ENCODE assay signal across 13 cellular contexts in genomic region chr5:56155085-56155484, GRCh38.
A peak's percentile ranks its signal among the peaks of the same experiment; 100 is the strongest.
DNase-seq lines count a peak whose midpoint lies in the region; ATAC-seq lines count a peak whose summit lies in the region.
"Had no signal": no experiment of that assay in that cellular context is flagged by ENCODE, and none has a peak within 500 bp of the region (broad histone marks: within the 10 kb centered on the region; RNA-seq: fewer than 3 reads in every experiment).

No MANE protein-coding gene starts in this region.

- intact Hi-C loops in CD4-positive, alpha-beta memory T cell (cut with micrococcal nuclease) = loop anchor here (5.0 kb wide), 2 partner anchors 37 to 98 kb away; no protein-coding TSS in a partner anchor
- intact Hi-C loops in activated T-helper 1 cell treated with anti-CD3 and anti-CD28 coated beads, Interleukin-12 subunit alpha, Interleukin-12 subunit beta, Interleukin-2, Interleukin-4 antibody, amounts not matched to agents 30 ng/mL and 10 ng/mL and 1 ng/mL, durations not matched to agents 14 hours and 24 hours and 36 hours (cut with micrococcal nuclease) = loop anchor here (5.0 kb wide), 1 partner anchor 102 kb away; no protein-coding TSS in a partner anchor
- intact Hi-C loops in left colon (cut with DNase I, micrococcal nuclease) = no loop called here

- CTCF ChIA-PET in CD4-positive, alpha-beta memory T cell (lab: Charles Lee; ENCODE audit: partially characterized antibody) = interaction anchor here (1.2 kb wide), 1 partner anchor 10 kb away, joined by 3 read pairs; no protein-coding TSS in a partner anchor

- H3K4me1 Mint-ChIP-seq in CD4-positive, alpha-beta memory T cell = peaks cover 44 to 79% (median 64%) of the 10 kb centered on the region in 4 donors
- H3K4me1 Mint-ChIP-seq in activated T-helper 1 cell treated with anti-CD3 and anti-CD28 coated beads, Interleukin-12 subunit alpha, Interleukin-12 subunit beta, Interleukin-2, Interleukin-4 antibody, amounts not matched to agents 30 ng/mL and 10 ng/mL and 1 ng/mL, durations not matched to agents 14 hours and 24 hours and 36 hours (ENCODE audit: low read depth) = peaks cover 78% of the 10 kb centered on the region

- peaks cover 0 to 6% of the 10 kb centered on the region in 2 donors for H3K36me3 Mint-ChIP-seq in CD4-positive, alpha-beta memory T cell
- H3K36me3 Mint-ChIP-seq in activated T-helper 1 cell treated with anti-CD3 and anti-CD28 coated beads, Interleukin-12 subunit alpha, Interleukin-12 subunit beta, Interleukin-2, Interleukin-4 antibody, amounts not matched to agents 30 ng/mL and 10 ng/mL and 1 ng/mL, durations not matched to agents 14 hours and 24 hours and 36 hours (ENCODE audit: low read depth) = peaks cover 4% of the 10 kb centered on the region

- peak in 1 of 5 donors; percentile 20 for DNase-seq in CD4-positive, alpha-beta memory T cell
- DNase-seq in Kasumi-1 (lab: John Stamatoyannopoulos, UW) = peak; percentile 73 to 81
- DNase-seq in activated T-helper 1 cell treated with anti-CD3 and anti-CD28 coated beads, Interleukin-12 subunit alpha, Interleukin-12 subunit beta, Interleukin-2, Interleukin-4 antibody, amounts not matched to agents 30 ng/mL and 10 ng/mL and 1 ng/mL, durations not matched to agents 14 hours and 24 hours and 36 hours (ENCODE audit: low spot score) = no peak
- peak; percentile 6 for DNase-seq in midbrain (lab: John Stamatoyannopoulos, UW)
- no peak for DNase-seq in left colon
- DNase-seq in NCI-H1092 treated with DMSO at 0.1 percent for 48 hours (lab: John Stamatoyannopoulos, UW) = no peak
- no peak for DNase-seq in NCI-H1436 (lab: John Stamatoyannopoulos, UW)
- DNase-seq: activated gamma-delta T cell, NCI-H187 treated with DMSO at 0.1 percent for 48 hours, SK-N-SH, thyroid gland had no signal

- no peaks in the 10 kb centered on the region for H3K27me3 ChIP-seq in CD4-positive, alpha-beta memory T cell (ENCODE audit: insufficient read depth, low read length)
- H3K27me3 ChIP-seq: thyroid gland had no signal

- POLR2A ChIA-PET in CD4-positive, alpha-beta memory T cell (lab: Charles Lee; ENCODE audit: partially characterized antibody) = interaction anchor here (1.2 to 1.9 kb wide), 2 partner anchors 9 to 150 kb away, joined by 4 to 8 read pairs; no protein-coding TSS in a partner anchor

- H3K27ac Mint-ChIP-seq in CD4-positive, alpha-beta memory T cell = peak overlapping the region; percentile 70 to 92 (median 82)
- peak overlapping the region; percentile 89 for H3K27ac Mint-ChIP-seq in activated T-helper 1 cell treated with anti-CD3 and anti-CD28 coated beads, Interleukin-12 subunit alpha, Interleukin-12 subunit beta, Interleukin-2, Interleukin-4 antibody, amounts not matched to agents 30 ng/mL and 10 ng/mL and 1 ng/mL, durations not matched to agents 14 hours and 24 hours and 36 hours

- no peaks in the 10 kb centered on the region for H3K27me3 Mint-ChIP-seq in CD4-positive, alpha-beta memory T cell
- H3K27me3 Mint-ChIP-seq in activated T-helper 1 cell treated with anti-CD3 and anti-CD28 coated beads, Interleukin-12 subunit alpha, Interleukin-12 subunit beta, Interleukin-2, Interleukin-4 antibody, amounts not matched to agents 30 ng/mL and 10 ng/mL and 1 ng/mL, durations not matched to agents 14 hours and 24 hours and 36 hours (ENCODE audit: insufficient read depth) = no peaks in the 10 kb centered on the region

- ATAC-seq in left colon (no peak), HG03457 (IDR thresholded peaks at IDR 0.05; ENCODE audit: unreplicated experiment) (no peak)

- no peaks in the 10 kb centered on the region for H3K36me3 ChIP-seq in CD4-positive, alpha-beta memory T cell (ENCODE audit: insufficient read depth, low read length)
- H3K36me3 ChIP-seq: thyroid gland had no signal

- H3K4me3 ChIP-seq in CD4-positive, alpha-beta memory T cell (ENCODE audit: low read length in 2 of 2) = no peak overlapping the region
- H3K4me3 ChIP-seq: lung, thyroid gland had no signal

- no peak overlapping the region for H3K27ac ChIP-seq in CD4-positive, alpha-beta memory T cell (ENCODE audit: low read depth, low read length)

- peaks cover 66% of the 10 kb centered on the region for H3K4me1 ChIP-seq in CD4-positive, alpha-beta memory T cell (ENCODE audit: insufficient read depth, low read length)

- no peaks in the 10 kb centered on the region for H3K9me3 Mint-ChIP-seq in CD4-positive, alpha-beta memory T cell
- no peaks in the 10 kb centered on the region for H3K9me3 Mint-ChIP-seq in activated T-helper 1 cell treated with anti-CD3 and anti-CD28 coated beads, Interleukin-12 subunit alpha, Interleukin-12 subunit beta, Interleukin-2, Interleukin-4 antibody, amounts not matched to agents 30 ng/mL and 10 ng/mL and 1 ng/mL, durations not matched to agents 14 hours and 24 hours and 36 hours

- H3K9me3 ChIP-seq in CD4-positive, alpha-beta memory T cell (ENCODE audit: control insufficient read depth in 1 of 2, low read length in 2 of 2) = no peaks in the 10 kb centered on the region
- H3K9me3 ChIP-seq: SK-N-SH, thyroid gland had no signal

- H3K4me3 Mint-ChIP-seq in CD4-positive, alpha-beta memory T cell = peak overlapping the region in 6 of 8 donors; percentile 20 to 76 (median 58)
- no peak overlapping the region for H3K4me3 Mint-ChIP-seq in activated T-helper 1 cell treated with anti-CD3 and anti-CD28 coated beads, Interleukin-12 subunit alpha, Interleukin-12 subunit beta, Interleukin-2, Interleukin-4 antibody, amounts not matched to agents 30 ng/mL and 10 ng/mL and 1 ng/mL, durations not matched to agents 14 hours and 24 hours and 36 hours

Comparison
In these comparisons a context has a peak if more than half of its experiments do, and no peak if none do; other contexts are left out.
1. DNase-seq: peak in Kasumi-1 (2 of 2) and midbrain (single experiment); none in activated T-helper 1 cell treated with anti-CD3 and anti-CD28 coated beads, Interleukin-12 subunit alpha, Interleukin-12 subunit beta, Interleukin-2, Interleukin-4 antibody, amounts not matched to agents 30 ng/mL and 10 ng/mL and 1 ng/mL, durations not matched to agents 14 hours and 24 hours and 36 hours (single experiment), left colon (0 of 2), NCI-H1092 treated with DMSO at 0.1 percent for 48 hours (single experiment) and NCI-H1436 (single experiment).
2. intact Hi-C loops: an anchor here in CD4-positive, alpha-beta memory T cell (5.0 kb wide) and activated T-helper 1 cell treated with anti-CD3 and anti-CD28 coated beads, Interleukin-12 subunit alpha, Interleukin-12 subunit beta, Interleukin-2, Interleukin-4 antibody, amounts not matched to agents 30 ng/mL and 10 ng/mL and 1 ng/mL, durations not matched to agents 14 hours and 24 hours and 36 hours (5.0 kb wide); none called in left colon.